In the genomic region with DNA sequence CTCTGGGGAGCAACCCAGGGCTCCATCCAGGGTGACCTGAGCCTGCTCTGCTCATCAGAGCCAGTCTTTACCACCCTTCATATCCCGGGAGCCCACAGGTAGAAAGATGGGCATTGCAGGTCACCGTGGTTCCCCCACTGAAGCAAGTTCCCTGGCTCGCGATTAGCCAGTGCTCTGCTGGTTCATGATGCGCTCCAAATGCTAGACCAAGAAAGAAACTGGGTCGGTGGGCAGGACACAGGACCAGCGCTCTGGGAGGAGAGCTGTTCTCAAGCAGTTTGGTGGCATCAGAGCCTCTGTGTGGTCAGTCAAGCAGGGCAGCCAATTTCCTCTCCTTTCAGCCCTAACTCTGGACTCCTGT, we compare ENCODE assay signal across 12 cellular contexts.
DNase-seq lines count a peak whose midpoint lies in the region; ATAC-seq and TF ChIP-seq lines count a peak whose summit lies in the region.
"Had no signal": no experiment of that assay in that cellular context is flagged by ENCODE, and none has a peak within 500 bp of the region (broad histone marks: within the 10 kb centered on the region; RNA-seq: fewer than 3 reads in every experiment).

No MANE protein-coding gene starts in this region.

- peak overlapping the region; percentile 41 for H3K27ac Mint-ChIP-seq in stimulated activated naive CD8-positive, alpha-beta T cell treated with anti-CD3 and anti-CD28 coated beads, Interleukin-15, Interleukin-2, amounts not matched to agents 100 ng/mL and 50 ng/mL, for 24 hours
- no peak overlapping the region for H3K27ac Mint-ChIP-seq in stimulated activated naive CD8-positive, alpha-beta T cell treated with anti-CD3 and anti-CD28 coated beads, Interleukin-15, amount 100 ng/mL, for 72 hours
- H3K27ac Mint-ChIP-seq: CD4-positive, alpha-beta T cell had no signal

- no peak overlapping the region for H3K14ac ChIP-seq in neuronal stem cell (ENCODE audit: low read length)

- H4K8ac ChIP-seq in neuronal stem cell (ENCODE audit: low read depth, low read length), result no peak overlapping the region

- H3K36me3 Mint-ChIP-seq in stimulated activated naive CD8-positive, alpha-beta T cell treated with anti-CD3 and anti-CD28 coated beads, Interleukin-15, Interleukin-2, amounts not matched to agents 100 ng/mL and 50 ng/mL, for 24 hours (ENCODE audit: low read depth), result no peaks in the 10 kb centered on the region

- H3K9ac ChIP-seq in neuronal stem cell (ENCODE audit: low read depth, low read length, poor library complexity), result no peak overlapping the region

- no peak for TF ChIP-seq POLR2A in esophagus muscularis mucosa (IDR thresholded peaks at IDR 0.05; ENCODE audit: low read depth)

- no peaks in the 10 kb centered on the region for H3K9me3 Mint-ChIP-seq in stimulated activated naive CD8-positive, alpha-beta T cell treated with anti-CD3 and anti-CD28 coated beads, Interleukin-15, Interleukin-2, amounts not matched to agents 100 ng/mL and 50 ng/mL, for 24 hours
- H3K9me3 Mint-ChIP-seq in stimulated activated naive CD8-positive, alpha-beta T cell treated with anti-CD3 and anti-CD28 coated beads, Interleukin-15, amount 100 ng/mL, for 72 hours, result no peaks in the 10 kb centered on the region
- H3K9me3 Mint-ChIP-seq: CD4-positive, alpha-beta T cell; central memory CD8-positive, alpha-beta T cell had no signal

- H3K4me3 ChIP-seq in esophagus muscularis mucosa (no peak overlapping the region), neuronal stem cell (ENCODE audit: low read length in 2 of 2) (no peak overlapping the region)

- no peak for ATAC-seq in stimulated activated naive CD8-positive, alpha-beta T cell treated with anti-CD3 and anti-CD28 coated beads, Interleukin-15, amount 100 ng/mL, for 72 hours
- no peak for ATAC-seq in HG03175 (IDR thresholded peaks at IDR 0.05; ENCODE audit: unreplicated experiment)

- TF ChIP-seq EP300 in esophagus muscularis mucosa (IDR thresholded peaks at IDR 0.05), result no peak

- H3K9me3 ChIP-seq in esophagus muscularis mucosa (no peaks in the 10 kb centered on the region), neuronal stem cell (replicated peaks in 1 of 2; ENCODE audit: control insufficient read depth in 2 of 2, insufficient read depth in 1 of 2, low read depth in 1 of 2, low read length in 2 of 2) (no peaks in the 10 kb centered on the region)

- H3K27me3 Mint-ChIP-seq in stimulated activated naive CD8-positive, alpha-beta T cell treated with anti-CD3 and anti-CD28 coated beads, Interleukin-15, Interleukin-2, amounts not matched to agents 100 ng/mL and 50 ng/mL, for 24 hours, result peaks cover 9% of the 10 kb centered on the region
- H3K27me3 Mint-ChIP-seq in stimulated activated naive CD8-positive, alpha-beta T cell treated with anti-CD3 and anti-CD28 coated beads, Interleukin-15, amount 100 ng/mL, for 72 hours, result peaks cover 15% of the 10 kb centered on the region

- H3K27ac ChIP-seq in esophagus muscularis mucosa (replicated peaks in 1 of 4), result peak overlapping the region; percentile 70 to 83 (median 78)
- no peak overlapping the region for H3K27ac ChIP-seq in neuronal stem cell (replicated peaks; ENCODE audit: low read length)

- no peak overlapping the region for H3K4ac ChIP-seq in neuronal stem cell (ENCODE audit: low read length)

- H3K36me3 ChIP-seq in esophagus muscularis mucosa, result no peaks in the 10 kb centered on the region
- H3K36me3 ChIP-seq in neuronal stem cell (replicated peaks in 1 of 2; ENCODE audit: control insufficient read depth in 2 of 2, insufficient read depth in 2 of 2, low read length in 2 of 2), result no peaks in the 10 kb centered on the region

- intact Hi-C loops in esophagus muscularis mucosa (cut with DNase I), result no loop called here

- no peak overlapping the region for H2BK120ac ChIP-seq in neuronal stem cell (ENCODE audit: low read depth, low read length)

- H3K4me1 ChIP-seq in esophagus muscularis mucosa, result peaks cover 47 to 62% (median 61%) of the 10 kb centered on the region in 4 donors
- H3K4me1 ChIP-seq in neuronal stem cell (ENCODE audit: control insufficient read depth in 2 of 2, insufficient read depth in 1 of 2, low read depth in 1 of 2, low read length in 2 of 2), result peaks cover 32 to 33% of the 10 kb centered on the region in 2 donors

- no peak overlapping the region for H4K91ac ChIP-seq in neuronal stem cell (ENCODE audit: low read depth, low read length, poor library complexity)

- DNase-seq in stimulated activated naive CD8-positive, alpha-beta T cell treated with anti-CD3 and anti-CD28 coated beads, Interleukin-15, amount 100 ng/mL, for 72 hours, result no peak
- DNase-seq in esophagus muscularis mucosa (ENCODE audit: extremely low spot score), result no peak
- no peak for DNase-seq in neuronal stem cell (ENCODE audit: low spot score)
- no peak for DNase-seq in epidermal melanocyte (ENCODE audit: insufficient read length, low spot score)
- DNase-seq in ACHN, result no peak
- no peak for DNase-seq in GM19240 (ENCODE audit: insufficient read length, low spot score)
- DNase-seq: activated CD4-positive, alpha-beta T cell treated with anti-CD3 and anti-CD28 coated beads, Interleukin-2, amount 50 U/mL, for 48 hours; stimulated activated CD4-positive, alpha-beta T cell treated with anti-CD3 and anti-CD28 coated beads, Interleukin-2, amount 100 ng/mL, for 24 hours had no signal

- peak overlapping the region; percentile 17 for H3K4me3 Mint-ChIP-seq in stimulated activated naive CD8-positive, alpha-beta T cell treated with anti-CD3 and anti-CD28 coated beads, Interleukin-15, Interleukin-2, amounts not matched to agents 100 ng/mL and 50 ng/mL, for 24 hours
- peak overlapping the region in 1 of 2 donors; percentile 17 for H3K4me3 Mint-ChIP-seq in stimulated activated naive CD8-positive, alpha-beta T cell treated with anti-CD3 and anti-CD28 coated beads, Interleukin-15, amount 100 ng/mL, for 72 hours
- H3K4me3 Mint-ChIP-seq: CD4-positive, alpha-beta T cell; central memory CD8-positive, alpha-beta T cell had no signal

- no peak overlapping the region for H3K23ac ChIP-seq in neuronal stem cell (ENCODE audit: low read depth, low read length, poor library complexity)

- H2BK12ac ChIP-seq in neuronal stem cell (ENCODE audit: low read length), result no peak overlapping the region

- H2AFZ ChIP-seq in neuronal stem cell (ENCODE audit: low read length), result peak overlapping the region; percentile 71

- no peak overlapping the region for H2BK5ac ChIP-seq in neuronal stem cell (ENCODE audit: low read length)

- H2BK15ac ChIP-seq in neuronal stem cell (ENCODE audit: low read length), result no peak overlapping the region

- no peaks in the 10 kb centered on the region for H3K27me3 ChIP-seq in esophagus muscularis mucosa
- H3K27me3 ChIP-seq in neuronal stem cell (ENCODE audit: control insufficient read depth in 3 of 3, insufficient read depth in 3 of 3, low read depth in 1 of 3, low read length in 3 of 3), result no peaks in the 10 kb centered on the region

- no peak for TF ChIP-seq CTCF in esophagus muscularis mucosa (IDR thresholded peaks at IDR 0.05)

- in situ Hi-C loops in ACHN (cut with HindIII; ENCODE audit: low pct_ligation_motif_present, low pct_unique_long_range_greater_than_20kb, low sequenced_read_pairs), result no loop called here

- 62% methylated on average over 3 of the region's 7 CpGs for WGBS in esophagus muscularis mucosa
- WGBS in neuronal stem cell (ENCODE audit: extremely low coverage in 2 of 2, insufficient read length in 2 of 2, insufficient replicate concordance in 1 of 2), 2 donors, result no CpG with 5 or more reads among the region's 7 CpGs

- H2AK5ac ChIP-seq in neuronal stem cell (ENCODE audit: low read depth, low read length), result no peak overlapping the region

- peak overlapping the region; percentile 8 for H3K18ac ChIP-seq in neuronal stem cell (ENCODE audit: low read length)

- H3K79me1 ChIP-seq in neuronal stem cell (ENCODE audit: low read depth, low read length), result no peaks in the 10 kb centered on the region

- H3K4me2 ChIP-seq in neuronal stem cell (ENCODE audit: insufficient read depth, low read length, poor library complexity, severe bottlenecking), result no peak overlapping the region

- peaks cover 87% of the 10 kb centered on the region for H3K4me1 Mint-ChIP-seq in stimulated activated naive CD8-positive, alpha-beta T cell treated with anti-CD3 and anti-CD28 coated beads, Interleukin-15, Interleukin-2, amounts not matched to agents 100 ng/mL and 50 ng/mL, for 24 hours (ENCODE audit: low read depth)
- H3K4me1 Mint-ChIP-seq in stimulated activated naive CD8-positive, alpha-beta T cell treated with anti-CD3 and anti-CD28 coated beads, Interleukin-15, amount 100 ng/mL, for 72 hours, result peaks cover 82% of the 10 kb centered on the region
- H3K4me1 Mint-ChIP-seq: central memory CD8-positive, alpha-beta T cell had no signal
